34 cellular contexts compared by ENCODE assay signal in the genomic region with DNA sequence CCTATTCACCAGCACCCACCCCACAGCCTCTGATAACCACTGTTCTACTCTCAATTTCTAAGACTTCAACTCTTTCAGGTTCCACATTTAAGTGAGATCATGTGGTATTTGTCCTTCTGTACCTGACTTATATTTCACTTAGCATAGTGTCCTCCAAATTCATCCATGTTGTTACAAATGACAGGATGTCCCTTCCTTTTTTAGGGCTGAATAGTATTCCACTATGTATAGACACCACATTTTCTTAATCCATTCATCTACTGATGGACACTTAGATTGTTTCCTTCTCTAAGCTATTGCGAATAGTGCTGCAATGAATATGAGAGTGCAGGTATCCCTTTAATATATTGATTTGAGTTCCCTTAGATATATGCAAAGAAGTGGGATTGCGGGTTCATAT.
"Had no signal": no experiment of that assay in that cellular context is flagged by ENCODE, and none has a peak within 500 bp of the region (broad histone marks: within the 10 kb centered on the region; RNA-seq: fewer than 3 reads in every experiment).

No MANE protein-coding gene starts in this region.

- H3K4me3 ChIP-seq: MG63 had no signal

- DNase-seq: Karpas-422, Kasumi-1, MM.1S, MV-4-11, NCI-H1048, NCI-H1092, NCI-H1092 treated with DMSO at 0.1 percent for 48 hours, NCI-H1105, NCI-H1105 treated with DMSO at 0.1 percent for 48 hours, NCI-H1417, NCI-H1417 treated with DMSO at 0.1 percent for 48 hours, NCI-H1436, NCI-H1436 treated with DMSO at 0.1 percent for 48 hours, NCI-H146, NCI-H1694, NCI-H1694 treated with DMSO at 0.1 percent for 48 hours, NCI-H187, NCI-H187 treated with DMSO at 0.1 percent for 48 hours, NCI-H1930, NCI-H2029, NCI-H2029 treated with DMSO at 0.1 percent for 48 hours, NCI-H2081, NCI-H2081 treated with DMSO at 0.1 percent for 48 hours, NCI-H2107, NCI-H2171, NCI-H2171 treated with DMSO at 0.1 percent for 48 hours, NCI-H2227 treated with DMSO at 0.1 percent for 48 hours, NCI-H345, NCI-H446, NCI-H446 treated with DMSO at 0.1 percent for 48 hours, NCI-H510A, NCI-H510A treated with DMSO at 0.1 percent for 48 hours, NCI-H524 had no signal

- H3K36me3 ChIP-seq: MG63 had no signal
